26 cellular contexts compared by ENCODE assay signal in genomic region chr5:159855476-159856157, GRCh38.
A peak's percentile ranks its signal among the peaks of the same experiment; 100 is the strongest.
DNase-seq lines count a peak whose midpoint lies in the region; ATAC-seq and TF ChIP-seq lines count a peak whose summit lies in the region.
"Had no signal": no experiment of that assay in that cellular context is flagged by ENCODE, and none has a peak within 500 bp of the region (broad histone marks: within the 10 kb centered on the region; RNA-seq: fewer than 3 reads in every experiment).

No MANE protein-coding gene starts in this region.

- no peak overlapping the region for H3K4me3 ChIP-seq in gastroesophageal sphincter
- H3K4me3 ChIP-seq in psoas muscle, result no peak overlapping the region
- H3K4me3 ChIP-seq: esophagus squamous epithelium, SJSA1, spleen had no signal

- intact Hi-C loops in psoas muscle (cut with DNase I), result no loop called here

- H3K36me3 ChIP-seq in gastroesophageal sphincter (no peaks in the 10 kb centered on the region), psoas muscle (ENCODE audit: insufficient read depth in 1 of 2, low read depth in 1 of 2) (no peaks in the 10 kb centered on the region)
- H3K36me3 ChIP-seq: esophagus squamous epithelium, SJSA1, spleen had no signal

- peaks cover 8% of the 10 kb centered on the region for H3K27me3 ChIP-seq in gastroesophageal sphincter
- peaks cover 0 to 2% (median 0%) of the 10 kb centered on the region in 3 donors for H3K27me3 ChIP-seq in psoas muscle (ENCODE audit: insufficient read depth in 3 of 3, low read length in 2 of 3)
- H3K27me3 ChIP-seq: esophagus squamous epithelium, SJSA1 had no signal

- TF ChIP-seq POLR2A in gastroesophageal sphincter (IDR thresholded peaks at IDR 0.05) (no peak), GM18505 (IDR thresholded peaks at IDR 0.05; ENCODE audit: borderline replicate concordance, extremely low read depth, insufficient read depth, insufficient read length) (no peak)

- no peaks in the 10 kb centered on the region for H3K9me3 ChIP-seq in gastroesophageal sphincter
- no peaks in the 10 kb centered on the region for H3K9me3 ChIP-seq in psoas muscle
- H3K9me3 ChIP-seq: esophagus squamous epithelium, SJSA1, spleen had no signal

- no peak for TF ChIP-seq EP300 in gastroesophageal sphincter (IDR thresholded peaks at IDR 0.05)

- 33 to 43% methylated on average over 1 to 3 of the region's 5 CpGs for WGBS in gastroesophageal sphincter (ENCODE audit: low coverage in 1 of 2), 2 donors
- WGBS in psoas muscle, 3 donors, result 28 to 39% (median 32%) methylated on average over 5 of the region's 5 CpGs

- DNase-seq in GM03348 (ENCODE audit: low spot score) (peak; percentile 32), psoas muscle (peak; percentile 69 to 79), NCI-H510A treated with DMSO at 0.1 percent for 48 hours (lab: John Stamatoyannopoulos, UW) (no peak)
- no peak for DNase-seq in activated naive CD4-positive, alpha-beta T cell treated with Interleukin-2 at 50 U/mL for 16 hours
- DNase-seq: activated CD4-positive, alpha-beta T cell treated with anti-CD3 and anti-CD28 coated beads for 36 hours; activated gamma-delta T cell treated with Interleukin-2 at 50 U/mL for 16 hours; activated T-cell treated with anti-CD3 and anti-CD28 coated beads, Interleukin-2, amount 50 U/mL, for 24 hours; Calu3; endodermal cell; esophagus squamous epithelium; glutamatergic neuron; naive B cell; NCI-H1417; NCI-H2081 treated with DMSO at 0.1 percent for 48 hours; nucleus accumbens; spleen; stimulated activated CD4-positive, alpha-beta T cell treated with anti-CD3 and anti-CD28 coated beads, Interleukin-2, amount 100 ng/mL, for 48 hours had no signal

- TF ChIP-seq CTCF in gastroesophageal sphincter (IDR thresholded peaks at IDR 0.05) (no peak), psoas muscle (IDR thresholded peaks at IDR 0.05) (no peak)

- ATAC-seq in SK-N-SH treated with all-trans-retinoic acid at 6 μM for 48 hours (peak; percentile 82), gastroesophageal sphincter (peak; percentile 95), psoas muscle (peak; percentile 86 to 92 (median 90)), GM18505 (IDR thresholded peaks at IDR 0.05; ENCODE audit: unreplicated experiment) (no peak), GM18511 (IDR thresholded peaks at IDR 0.05; ENCODE audit: unreplicated experiment) (no peak)
- ATAC-seq: activated CD4-positive, alpha-beta T cell treated with anti-CD3 and anti-CD28 coated beads for 36 hours; left lobe of liver; Panc1; stimulated activated effector memory CD8-positive, alpha-beta T cell treated with anti-CD3 and anti-CD28 coated beads, Interleukin-12 subunit alpha, Interleukin-12 subunit beta, amount 100 ng/mL, for 72 hours had no signal

- peak overlapping the region in 2 of 4 donors; percentile 22 to 32 for H3K27ac ChIP-seq in gastroesophageal sphincter
- no peak overlapping the region for H3K27ac ChIP-seq in psoas muscle
- H3K27ac ChIP-seq: C4-2B, esophagus squamous epithelium, SJSA1, spleen had no signal

- H3K4me1 ChIP-seq in gastroesophageal sphincter (no peaks in the 10 kb centered on the region), psoas muscle (peaks cover 4% of the 10 kb centered on the region)
- H3K4me1 ChIP-seq: esophagus squamous epithelium, spleen had no signal

TF ChIP-seq in SK-N-SH treated with all-trans-retinoic acid at 6 μM for 48 hours, 23 proteins besides CTCF, POLR2A, EP300 and RAD21:
- TF ChIP-seq ZNF8 (CRISPR knock-in tag; IDR thresholded peaks at IDR 0.05) (no peak), ESRRG (CRISPR knock-in tag; IDR thresholded peaks at IDR 0.05) (no peak), RARB (CRISPR knock-in tag; IDR thresholded peaks at IDR 0.05) (no peak), TOX (CRISPR knock-in tag; IDR thresholded peaks at IDR 0.05; ENCODE audit: borderline replicate concordance) (no peak), ZFP3 (CRISPR knock-in tag; IDR thresholded peaks at IDR 0.05) (no peak), SNAI2 (CRISPR knock-in tag; IDR thresholded peaks at IDR 0.05) (no peak), TCF4 (CRISPR knock-in tag; IDR thresholded peaks at IDR 0.05; ENCODE audit: borderline replicate concordance) (no peak), PATZ1 (CRISPR knock-in tag; IDR thresholded peaks at IDR 0.05; ENCODE audit: borderline replicate concordance) (no peak), OSR1 (CRISPR knock-in tag; IDR thresholded peaks at IDR 0.05) (no peak), ZFP30 (CRISPR knock-in tag; IDR thresholded peaks at IDR 0.05) (no peak), ISL1 (CRISPR knock-in tag; IDR thresholded peaks at IDR 0.05) (no peak), ZC3H10 (CRISPR knock-in tag; IDR thresholded peaks at IDR 0.05) (no peak), ZNF565 (CRISPR knock-in tag; conservative IDR thresholded peaks at IDR 0.05; ENCODE audit: low read depth) (no peak), BACH2 (CRISPR knock-in tag; IDR thresholded peaks at IDR 0.05; ENCODE audit: borderline replicate concordance) (no peak)
TF ChIP-seq in SK-N-SH treated with all-trans-retinoic acid at 6 μM for 48 hours: peak in this region for 0.

Comparison
In these comparisons a context has a peak if more than half of its experiments do, and no peak if none do; other contexts are left out.
1. DNase-seq: peak in GM03348 (single experiment) and psoas muscle (2 of 2); none in activated naive CD4-positive, alpha-beta T cell treated with Interleukin-2 at 50 U/mL for 16 hours (single experiment) and NCI-H510A treated with DMSO at 0.1 percent for 48 hours (single experiment).
2. ATAC-seq: peak in SK-N-SH treated with all-trans-retinoic acid at 6 μM for 48 hours (single experiment), gastroesophageal sphincter (single experiment) and psoas muscle (4 of 4); none in GM18505 (single experiment) and GM18511 (single experiment).